9 cellular contexts compared by ENCODE assay signal in the genomic region with DNA sequence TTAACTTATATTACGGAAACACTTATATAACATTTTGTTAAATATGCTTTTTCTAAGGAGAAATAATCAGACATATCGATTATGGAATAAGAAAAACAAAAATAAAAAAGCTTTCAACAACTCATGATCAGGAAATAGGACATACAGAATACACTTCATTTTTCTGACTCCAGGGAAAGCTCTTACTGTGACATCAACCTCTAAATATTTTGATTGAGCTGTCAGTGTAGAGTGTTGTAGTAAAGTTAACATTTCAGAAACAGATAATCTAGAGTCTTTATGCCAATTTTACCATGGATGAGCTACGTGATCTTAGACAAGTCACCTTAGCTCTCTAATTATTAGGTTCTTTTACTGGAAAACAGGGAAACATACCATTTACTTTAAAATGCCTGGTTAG.
"Had no signal": no experiment of that assay in that cellular context is flagged by ENCODE, and none has a peak within 500 bp of the region (broad histone marks: within the 10 kb centered on the region; RNA-seq: fewer than 3 reads in every experiment).

No MANE protein-coding gene starts in this region.

- ATAC-seq: GM23338, HCT116 had no signal

- H3K9me3 ChIP-seq: HAP-1 had no signal

- H3K27ac ChIP-seq: GM23248 had no signal

- H3K4me1 ChIP-seq: HAP-1 had no signal

- H3K36me3 ChIP-seq: HAP-1 had no signal

- H3K4me2 ChIP-seq: GM23338 had no signal

- H3K9ac ChIP-seq: GM23248 had no signal

- DNase-seq: GM23248, GOT3, H7, H9, HCEC 1CT, HFFc6 had no signal

- H3K4me3 ChIP-seq: GM23248, GM23338, HAP-1 had no signal

- H2AFZ ChIP-seq: GM23248, GM23338 had no signal
